Comparison of ENCODE assay signal across 8 cellular contexts in genomic region chr6:32413427-32414047, GRCh38. TPM values are rescaled to one million over a fixed set of nuclear protein-coding genes. Genes with fewer than 3 reads are reported as not detected.
DNase-seq lines count a peak whose midpoint lies in the region; ATAC-seq and TF ChIP-seq lines count a peak whose summit lies in the region.

No MANE protein-coding gene starts in this region.

- peak overlapping the region in 1 of 4 donors; percentile 29 for H3K4me3 Mint-ChIP-seq in CD4-positive, CD25-positive, alpha-beta regulatory T cell
- no peak overlapping the region for H3K4me3 Mint-ChIP-seq in activated CD4-positive, alpha-beta memory T cell treated with anti-CD3 and anti-CD28 coated beads, Interleukin-2, amount 10 ng/mL, durations not matched to agents 7 days and 5 days

- peak; percentile 81 to 87 for ATAC-seq in CD4-positive, CD25-positive, alpha-beta regulatory T cell (ENCODE audit: low read depth in 2 of 2)
- ATAC-seq in lung (ENCODE audit: insufficient read depth, low FRiP score) = no peak
- ATAC-seq in GM18868 (IDR thresholded peaks at IDR 0.05; ENCODE audit: unreplicated experiment) = no peak

- POLR2A ChIA-PET in activated CD4-positive, alpha-beta memory T cell treated with anti-CD3 and anti-CD28 coated beads, Interleukin-2, amount 10 ng/mL, durations not matched to agents 7 days and 5 days (lab: Charles Lee) = interaction anchor here (1.9 kb wide), 1 partner anchor 455 kb away, joined by 4 read pairs; no protein-coding TSS in a partner anchor

- H3K9me3 Mint-ChIP-seq in CD4-positive, CD25-positive, alpha-beta regulatory T cell = peaks cover 0 to 2% (median 0%) of the 10 kb centered on the region in 7 donors
- no peaks in the 10 kb centered on the region for H3K9me3 Mint-ChIP-seq in activated CD4-positive, alpha-beta memory T cell treated with anti-CD3 and anti-CD28 coated beads, Interleukin-2, amount 10 ng/mL, durations not matched to agents 7 days and 5 days

- CTCF ChIA-PET in activated CD4-positive, alpha-beta memory T cell treated with anti-CD3 and anti-CD28 coated beads, Interleukin-2, amount 10 ng/mL, durations not matched to agents 7 days and 5 days (lab: Charles Lee) = interaction anchor here (0.8 to 12.3 kb wide), 28 partner anchors 9 to 454 kb away, joined by 3 to 113 read pairs (median 5); no protein-coding TSS in a partner anchor

- WGBS in lung, 2 donors = 6 to 10% methylated on average over 11 of the region's 11 CpGs

- H3K36me3 ChIP-seq in CD4-positive, CD25-positive, alpha-beta regulatory T cell (ENCODE audit: control insufficient read depth, insufficient read depth, low read length) = no peaks in the 10 kb centered on the region
- H3K36me3 ChIP-seq in lung (ENCODE audit: control insufficient read depth in 2 of 2, insufficient read depth in 2 of 2, low read length in 2 of 2) = no peaks in the 10 kb centered on the region

- H3K4me1 Mint-ChIP-seq in CD4-positive, CD25-positive, alpha-beta regulatory T cell = peaks cover 0 to 15% (median 11%) of the 10 kb centered on the region in 4 donors
- H3K4me1 Mint-ChIP-seq in activated CD4-positive, alpha-beta memory T cell treated with anti-CD3 and anti-CD28 coated beads, Interleukin-2, amount 10 ng/mL, durations not matched to agents 7 days and 5 days = peaks cover 10% of the 10 kb centered on the region

- H3K27me3 ChIP-seq in CD4-positive, CD25-positive, alpha-beta regulatory T cell (ENCODE audit: control insufficient read depth, insufficient read depth, low read length) = peaks cover 37% of the 10 kb centered on the region
- peaks cover 3% of the 10 kb centered on the region for H3K27me3 ChIP-seq in lung (ENCODE audit: control insufficient read depth, insufficient read depth)

- H3K4me3 ChIP-seq in CD4-positive, CD25-positive, alpha-beta regulatory T cell (ENCODE audit: low read depth, low read length) = no peak overlapping the region
- H3K4me3 ChIP-seq in HFF-Myc (replicated peaks; ENCODE audit: low read depth, low read length) (no peak overlapping the region), lung (no peak overlapping the region)

- no peaks in the 10 kb centered on the region for H3K36me3 Mint-ChIP-seq in CD4-positive, CD25-positive, alpha-beta regulatory T cell
- H3K36me3 Mint-ChIP-seq in activated CD4-positive, alpha-beta memory T cell treated with anti-CD3 and anti-CD28 coated beads, Interleukin-2, amount 10 ng/mL, durations not matched to agents 7 days and 5 days (ENCODE audit: low read depth) = no peaks in the 10 kb centered on the region

- DNase-seq in CD4-positive, CD25-positive, alpha-beta regulatory T cell = peak; percentile 72 to 84 (median 81)
- DNase-seq in HFF-Myc (ENCODE audit: extremely low read depth, low read depth) = peak; percentile 35
- peak; percentile 72 for DNase-seq in NCI-H748 treated with DMSO at 0.1 percent for 48 hours (lab: John Stamatoyannopoulos, UW)
- DNase-seq in activated CD4-positive, alpha-beta memory T cell treated with anti-CD3 and anti-CD28 coated beads, Interleukin-2, amount 10 ng/mL, durations not matched to agents 7 days and 5 days = peak; percentile 87
- DNase-seq in ecto neural progenitor cell (ENCODE audit: low spot score) = peak; percentile 86
- DNase-seq in lung (ENCODE audit: low spot score) = peak; percentile 79
- DNase-seq in stimulated activated CD8-positive, alpha-beta memory T cell treated with anti-CD3 and anti-CD28 coated beads, Interleukin-12 subunit alpha, Interleukin-12 subunit beta, amount 100 ng/mL, for 24 hours (ENCODE audit: extremely low read depth) = peak; percentile 60

- H3K27ac Mint-ChIP-seq in CD4-positive, CD25-positive, alpha-beta regulatory T cell = peak overlapping the region in 1 of 3 donors; percentile 41
- H3K27ac Mint-ChIP-seq in activated CD4-positive, alpha-beta memory T cell treated with anti-CD3 and anti-CD28 coated beads, Interleukin-2, amount 10 ng/mL, durations not matched to agents 7 days and 5 days = no peak overlapping the region

- H3K9me3 ChIP-seq in CD4-positive, CD25-positive, alpha-beta regulatory T cell (ENCODE audit: control insufficient read depth in 2 of 2, low read length in 2 of 2) = no peaks in the 10 kb centered on the region
- H3K9me3 ChIP-seq in lung (ENCODE audit: control insufficient read depth in 2 of 2, insufficient read depth in 1 of 2, low read length in 1 of 2) = no peaks in the 10 kb centered on the region

- H3K4me1 ChIP-seq in CD4-positive, CD25-positive, alpha-beta regulatory T cell (ENCODE audit: control insufficient read depth, insufficient read depth, low read length, poor library complexity, severe bottlenecking) = no peaks in the 10 kb centered on the region
- H3K4me1 ChIP-seq in lung (ENCODE audit: control insufficient read depth in 2 of 2, insufficient read depth in 2 of 2, low read length in 2 of 2) = no peaks in the 10 kb centered on the region

- peak; percentile 96 for TF ChIP-seq CTCF in HFF-Myc (IDR thresholded peaks at IDR 0.05; ENCODE audit: low read depth, low read length, missing control alignments)
- TF ChIP-seq CTCF in lung (IDR thresholded peaks at IDR 0.05; ENCODE audit: control extremely low read depth, extremely low read depth) = peak; percentile 94

- no peak overlapping the region for H3K27ac ChIP-seq in CD4-positive, CD25-positive, alpha-beta regulatory T cell (ENCODE audit: insufficient read depth, low read length, poor library complexity, severe bottlenecking)
- H3K27ac ChIP-seq in lung (ENCODE audit: low read depth in 1 of 2, low read length in 1 of 2) = no peak overlapping the region

- H3K27me3 Mint-ChIP-seq in CD4-positive, CD25-positive, alpha-beta regulatory T cell = peaks cover 54% of the 10 kb centered on the region
- H3K27me3 Mint-ChIP-seq in activated CD4-positive, alpha-beta memory T cell treated with anti-CD3 and anti-CD28 coated beads, Interleukin-2, amount 10 ng/mL, durations not matched to agents 7 days and 5 days = peaks cover 59% of the 10 kb centered on the region

RNA-seq across cellular contexts. Expression of gene BTNL2, which starts 6.6 kb away (rescaled TPM):
- not detected for total RNA-seq in CD4-positive, CD25-positive, alpha-beta regulatory T cell
- not detected for polyA plus RNA-seq in CD4-positive, CD25-positive, alpha-beta regulatory T cell
- not detected for total RNA-seq in activated CD4-positive, alpha-beta memory T cell treated with anti-CD3 and anti-CD28 coated beads, Interleukin-2, amount 10 ng/mL, durations not matched to agents 7 days and 5 days
- total RNA-seq in lung = not detected
- not detected for polyA plus RNA-seq in lung

RNA-seq across cellular contexts. Expression of gene HLA-DRA, which starts 26.1 kb away (rescaled TPM):
- 100 TPM for total RNA-seq in CD4-positive, CD25-positive, alpha-beta regulatory T cell
- 100 to 1,000 TPM; 118 to 296 (median 179) TPM for polyA plus RNA-seq in CD4-positive, CD25-positive, alpha-beta regulatory T cell
- total RNA-seq in activated CD4-positive, alpha-beta memory T cell treated with anti-CD3 and anti-CD28 coated beads, Interleukin-2, amount 10 ng/mL, durations not matched to agents 7 days and 5 days = 100 to 1,000 TPM; 203 to 204 TPM
- total RNA-seq in lung = 100 to 1,000 TPM; 421 to 991 TPM
- 1,000 to 10,000 TPM in 1 of 2 donors, 100 to 1,000 TPM in 1; 760 to 1,160 TPM for polyA plus RNA-seq in lung

RNA-seq across cellular contexts. Expression of gene TSBP1, which starts 41.8 kb away (rescaled TPM):
- not detected for total RNA-seq in CD4-positive, CD25-positive, alpha-beta regulatory T cell
- not detected for polyA plus RNA-seq in CD4-positive, CD25-positive, alpha-beta regulatory T cell
- total RNA-seq in activated CD4-positive, alpha-beta memory T cell treated with anti-CD3 and anti-CD28 coated beads, Interleukin-2, amount 10 ng/mL, durations not matched to agents 7 days and 5 days = not detected
- not detected for total RNA-seq in lung
- not detected for polyA plus RNA-seq in lung

Comparison
In these comparisons a context has a peak if more than half of its experiments do, and no peak if none do; other contexts are left out.
1. ATAC-seq: peak in CD4-positive, CD25-positive, alpha-beta regulatory T cell (2 of 2); none in lung (single experiment) and GM18868 (single experiment).
2. DNase-seq: peak in every context shown above with its lines; median percentile 87 in activated CD4-positive, alpha-beta memory T cell treated with anti-CD3 and anti-CD28 coated beads, Interleukin-2, amount 10 ng/mL, durations not matched to agents 7 days and 5 days; 86 in ecto neural progenitor cell; 81 in CD4-positive, CD25-positive, alpha-beta regulatory T cell; 79 in lung; 72 in NCI-H748 treated with DMSO at 0.1 percent for 48 hours; 60 in stimulated activated CD8-positive, alpha-beta memory T cell treated with anti-CD3 and anti-CD28 coated beads, Interleukin-12 subunit alpha, Interleukin-12 subunit beta, amount 100 ng/mL, for 24 hours; 35 in HFF-Myc.